In the genomic region with DNA sequence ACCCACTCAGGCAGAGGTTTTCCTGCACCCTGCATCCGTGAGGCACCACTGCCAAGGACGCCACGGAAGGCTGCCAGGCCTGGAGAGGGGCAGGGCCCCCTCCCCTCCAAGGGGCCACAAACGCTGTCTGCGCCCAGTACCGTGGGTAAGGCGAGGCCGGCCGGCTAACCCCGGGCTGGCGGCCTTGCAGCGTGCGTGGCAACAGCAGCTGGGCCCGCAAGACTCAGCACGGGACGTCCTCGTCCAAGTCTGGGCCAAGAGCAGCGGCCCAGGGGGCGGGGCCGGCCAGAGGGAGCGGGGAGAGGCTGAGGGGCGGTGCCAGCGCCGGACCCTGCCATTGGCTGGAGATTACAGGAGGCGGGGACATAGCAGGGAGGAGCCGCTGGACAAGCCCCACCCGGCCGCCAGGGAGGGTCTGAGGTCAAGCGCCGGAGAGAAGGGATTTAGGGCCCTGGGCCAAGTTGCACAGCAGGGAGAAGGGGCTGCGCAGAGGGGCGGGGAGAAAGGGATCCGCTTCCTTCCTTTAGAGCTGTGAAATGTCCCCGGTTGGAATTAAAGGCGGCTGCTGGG, we compare ENCODE assay signal across 1 cellular context.
A peak's percentile ranks its signal among the peaks of the same experiment; 100 is the strongest.
TF ChIP-seq lines count a peak whose summit lies in the region.

No MANE protein-coding gene starts in this region.

TF ChIP-seq in H1, 55 proteins besides CTCF, POLR2A, EP300 and RAD21:
- peak; percentile 37; the same call in 1 of the 2 replicates for TF ChIP-seq SP4 (IDR thresholded peaks at IDR 0.05; ENCODE audit: low read length)
- no peak for TF ChIP-seq CREB1 (IDR thresholded peaks at IDR 0.05)
- TF ChIP-seq YY1 (IDR thresholded peaks at IDR 0.05; ENCODE audit: low read depth, low read length) = no peak
- peak; percentile 66; the same call in 1 of the 2 replicates for TF ChIP-seq RBBP5 (IDR thresholded peaks at IDR 0.05; ENCODE audit: borderline replicate concordance, low read depth, low read length)
- TF ChIP-seq TAF1 (IDR thresholded peaks at IDR 0.05; ENCODE audit: low read depth, low read length) = peak; percentile 7; the same call in 1 of the 2 replicates
- TF ChIP-seq PHF8 (conservative IDR thresholded peaks at IDR 0.05; ENCODE audit: low read depth, low read length) = 0 out of 2 replicates have a peak, but pooled peaks have one; percentile 35
- TF ChIP-seq POLR2AphosphoS5 (IDR thresholded peaks at IDR 0.05; ENCODE audit: low read depth, low read length) = no peak; the same call in 1 of the 2 replicates
- 0 out of 2 replicates have a peak, but pooled peaks have one; percentile 22 for TF ChIP-seq TBP (IDR thresholded peaks at IDR 0.05; ENCODE audit: low read depth, low read length)
- TF ChIP-seq ATF2 (IDR thresholded peaks at IDR 0.05; ENCODE audit: low read length) = no peak
- 0 out of 4 replicates have a peak, but pooled peaks of 1 of the 2 experiments have one; percentile 61 for TF ChIP-seq SIN3A (conservative IDR thresholded peaks at IDR 0.05 in 1 of 2, IDR thresholded peaks at IDR 0.05 in 1 of 2; ENCODE audit: low read depth in 1 of 2, low read length in 2 of 2)
- TF ChIP-seq HDAC6 (IDR thresholded peaks at IDR 0.05; ENCODE audit: low read depth, low read length) = no peak
- no peak for TF ChIP-seq POU5F1 (IDR thresholded peaks at IDR 0.05; ENCODE audit: low read depth, low read length)
- peak; percentile 58; the same call in 1 of the 2 replicates for TF ChIP-seq SP1 (IDR thresholded peaks at IDR 0.05; ENCODE audit: low read depth, low read length)
- no peak for TF ChIP-seq SRF (IDR thresholded peaks at IDR 0.05; ENCODE audit: low read depth, low read length)
